Comparison of ENCODE assay signal across 26 cellular contexts in the genomic region with DNA sequence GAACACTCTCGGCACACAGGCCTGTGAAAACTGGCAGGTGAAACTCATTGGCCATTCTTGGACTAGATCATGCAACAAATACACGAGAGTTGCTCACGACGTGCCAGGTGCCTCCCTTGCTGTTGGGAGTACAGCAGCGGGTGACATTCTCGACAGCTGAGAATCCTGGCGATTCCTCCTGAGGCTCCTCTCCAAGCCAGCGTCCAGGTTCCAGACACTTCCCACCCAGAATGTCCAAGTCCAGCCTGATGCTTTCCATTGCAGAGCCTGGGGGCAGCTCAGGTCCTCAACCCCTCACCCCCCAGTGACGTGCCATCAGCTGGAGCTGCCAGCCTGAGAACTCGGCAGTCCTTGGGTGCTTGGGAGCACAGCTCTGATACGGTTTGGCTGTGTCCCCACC.
"Had no signal": no experiment of that assay in that cellular context is flagged by ENCODE, and none has a peak within 500 bp of the region (broad histone marks: within the 10 kb centered on the region; RNA-seq: fewer than 3 reads in every experiment).

No MANE protein-coding gene starts in this region.

- H3K4me3 Mint-ChIP-seq: activated CD4-positive, alpha-beta T cell treated with anti-CD3 and anti-CD28 coated beads for 36 hours; activated naive CD4-positive, alpha-beta T cell treated with anti-CD3 and anti-CD28 coated beads for 36 hours; activated naive CD8-positive, alpha-beta T cell treated with anti-CD3 and anti-CD28 coated beads for 36 hours; activated T-cell treated with anti-CD3 and anti-CD28 coated beads, Interleukin-2, amount 50 U/mL, for 72 hours; effector memory CD8-positive, alpha-beta T cell; natural killer cell; stimulated activated memory B cell treated with anti-CD40 and anti-IgM and Interleukin-4, amounts not matched to agents 10 μg/mL and 1 μg/mL and 100 μg/mL, for 72 hours; stimulated activated naive CD8-positive, alpha-beta T cell treated with anti-CD3 and anti-CD28 coated beads, Interleukin-15, amount 100 ng/mL, for 72 hours; type B pancreatic cell had no signal

- H3K9me3 Mint-ChIP-seq: activated naive CD4-positive, alpha-beta T cell treated with anti-CD3 and anti-CD28 coated beads for 36 hours; activated naive CD8-positive, alpha-beta T cell treated with anti-CD3 and anti-CD28 coated beads for 36 hours; activated T-cell treated with anti-CD3 and anti-CD28 coated beads, Interleukin-2, amount 50 U/mL, for 72 hours; natural killer cell; stimulated activated naive CD8-positive, alpha-beta T cell treated with anti-CD3 and anti-CD28 coated beads, Interleukin-15, amount 100 ng/mL, for 72 hours had no signal

- H3K4me1 Mint-ChIP-seq: activated CD4-positive, alpha-beta T cell treated with anti-CD3 and anti-CD28 coated beads for 36 hours; activated naive CD8-positive, alpha-beta T cell treated with anti-CD3 and anti-CD28 coated beads for 36 hours; natural killer cell; stimulated activated naive CD8-positive, alpha-beta T cell treated with anti-CD3 and anti-CD28 coated beads, Interleukin-15, amount 100 ng/mL, for 72 hours had no signal

- H3K36me3 ChIP-seq: adrenal gland, neutrophil, right lobe of liver had no signal

- H3K9me3 ChIP-seq: adrenal gland, body of pancreas, neutrophil, right lobe of liver had no signal

- ATAC-seq: activated CD4-positive, alpha-beta T cell treated with anti-CD3 and anti-CD28 coated beads for 36 hours; activated T-cell treated with anti-CD3 and anti-CD28 coated beads, Interleukin-2, amount 50 U/mL, for 72 hours; body of pancreas; effector memory CD8-positive, alpha-beta T cell; natural killer cell; right lobe of liver; stimulated activated memory B cell treated with anti-CD40 and anti-IgM and Interleukin-4, amounts not matched to agents 10 μg/mL and 1 μg/mL and 100 μg/mL, for 72 hours; stimulated activated naive CD8-positive, alpha-beta T cell treated with anti-CD3 and anti-CD28 coated beads, Interleukin-15, amount 100 ng/mL, for 72 hours had no signal

- H3K27ac ChIP-seq: adrenal gland, body of pancreas, neutrophil, right lobe of liver had no signal

- H3K36me3 Mint-ChIP-seq: activated naive CD8-positive, alpha-beta T cell treated with anti-CD3 and anti-CD28 coated beads for 36 hours; natural killer cell; stimulated activated memory B cell treated with anti-CD40 and anti-IgM and Interleukin-4, amounts not matched to agents 10 μg/mL and 1 μg/mL and 100 μg/mL, for 72 hours had no signal

- H3K4me1 ChIP-seq: adrenal gland, right lobe of liver had no signal

- H3K27me3 ChIP-seq: adrenal gland, body of pancreas, neutrophil, right lobe of liver had no signal

- H3K27ac Mint-ChIP-seq: activated CD4-positive, alpha-beta T cell treated with anti-CD3 and anti-CD28 coated beads for 36 hours; activated naive CD4-positive, alpha-beta T cell treated with anti-CD3 and anti-CD28 coated beads for 36 hours; activated naive CD8-positive, alpha-beta T cell treated with anti-CD3 and anti-CD28 coated beads for 36 hours; activated T-cell treated with anti-CD3 and anti-CD28 coated beads, Interleukin-2, amount 50 U/mL, for 72 hours; effector memory CD8-positive, alpha-beta T cell; natural killer cell; progenitor cell of endocrine pancreas; stimulated activated memory B cell treated with anti-CD40 and anti-IgM and Interleukin-4, amounts not matched to agents 10 μg/mL and 1 μg/mL and 100 μg/mL, for 72 hours; stimulated activated naive CD8-positive, alpha-beta T cell treated with anti-CD3 and anti-CD28 coated beads, Interleukin-15, amount 100 ng/mL, for 72 hours; type B pancreatic cell had no signal

- DNase-seq: activated CD4-positive, alpha-beta T cell treated with anti-CD3 and anti-CD28 coated beads for 36 hours; activated CD4-positive, alpha-beta T cell treated with anti-CD3 and anti-CD28 coated beads, Interleukin-2, amount 50 U/mL, for 4 hours; activated CD4-positive, CD25-positive, alpha-beta regulatory T cell; activated naive CD4-positive, alpha-beta T cell treated with anti-CD3 and anti-CD28 coated beads for 36 hours; activated naive CD8-positive, alpha-beta T cell treated with anti-CD3 and anti-CD28 coated beads for 36 hours; activated T-cell treated with anti-CD3 and anti-CD28 coated beads for 4 hours; activated T-cell treated with anti-CD3 and anti-CD28 coated beads, Interleukin-2, amount 50 U/mL, for 72 hours; adrenal gland; body of pancreas; cerebellar nuclear complex; cortex of kidney; effector memory CD8-positive, alpha-beta T cell; hippocampal formation; natural killer cell; right lobe of liver; small intestine; stimulated activated CD4-positive, alpha-beta T cell treated with anti-CD3 and anti-CD28 coated beads, Interleukin-1b, Interleukin-23, amount 100 ng/mL, for 48 hours; stimulated activated CD4-positive, alpha-beta T cell treated with anti-CD3 and anti-CD28 coated beads, Interleukin-4, amount 100 ng/mL, for 4 hours; stimulated activated CD8-positive, alpha-beta memory T cell treated with anti-CD3 and anti-CD28 coated beads, Interleukin-4, amount 100 ng/mL, for 48 hours; stimulated activated naive CD8-positive, alpha-beta T cell treated with anti-CD3 and anti-CD28 coated beads, Interleukin-15, amount 100 ng/mL, for 72 hours; substantia nigra; T-helper 2 cell had no signal

- H3K4me3 ChIP-seq: adrenal gland, body of pancreas, right lobe of liver had no signal

- H3K27me3 Mint-ChIP-seq: activated naive CD8-positive, alpha-beta T cell treated with anti-CD3 and anti-CD28 coated beads for 36 hours; stimulated activated memory B cell treated with anti-CD40 and anti-IgM and Interleukin-4, amounts not matched to agents 10 μg/mL and 1 μg/mL and 100 μg/mL, for 72 hours had no signal
